Comparison of ENCODE assay signal across 2 cellular contexts in genomic region chr10:5688587-5688986, GRCh38.
TF ChIP-seq lines count a peak whose summit lies in the region.

No MANE protein-coding gene starts in this region.

TF ChIP-seq in HepG2, 621 proteins besides CTCF, POLR2A, EP300 and RAD21:
- TF ChIP-seq ELK4 (CRISPR knock-in tag; IDR thresholded peaks at IDR 0.05; ENCODE audit: borderline replicate concordance): no peak
- peak; percentile 70 for TF ChIP-seq ZNF121 (CRISPR knock-in tag; IDR thresholded peaks at IDR 0.05)
TF ChIP-seq in HepG2: peak in this region for 1.

TF ChIP-seq in GM23338, 12 proteins besides CTCF, POLR2A, EP300 and RAD21:
- no peak for TF ChIP-seq CREB1 (CRISPR knock-in tag; IDR thresholded peaks at IDR 0.05; ENCODE audit: low read depth)
- TF ChIP-seq EZH2 (IDR thresholded peaks at IDR 0.05; ENCODE audit: low read depth, unreplicated experiment): no peak
- no peak for TF ChIP-seq ETS1 (IDR thresholded peaks at IDR 0.05)
- TF ChIP-seq ZNF331 (CRISPR knock-in tag; IDR thresholded peaks at IDR 0.05; ENCODE audit: low read depth): no peak
- TF ChIP-seq STAT1 (IDR thresholded peaks at IDR 0.05; ENCODE audit: unreplicated experiment): no peak
- TF ChIP-seq NANOG (IDR thresholded peaks at IDR 0.05; ENCODE audit: borderline replicate concordance): no peak
- no peak for TF ChIP-seq JUNB (IDR thresholded peaks at IDR 0.05; ENCODE audit: unreplicated experiment)
- no peak for TF ChIP-seq POLR2AphosphoS5 (IDR thresholded peaks at IDR 0.05; ENCODE audit: low read depth)
- TF ChIP-seq EZH2phosphoT487 (IDR thresholded peaks at IDR 0.05; ENCODE audit: unreplicated experiment): no peak
- no peak for TF ChIP-seq ZNF462 (CRISPR knock-in tag; IDR thresholded peaks at IDR 0.05)
- no peak for TF ChIP-seq REST (IDR thresholded peaks at IDR 0.05; ENCODE audit: unreplicated experiment)
- TF ChIP-seq ZNF114 (CRISPR knock-in tag; IDR thresholded peaks at IDR 0.05): no peak
TF ChIP-seq in GM23338: peak in this region for 0.
